In genomic region chr1:2072891-2073290, GRCh38 we compare ENCODE assay signal across 20 cellular contexts. TPM values are rescaled to one million over a fixed set of nuclear protein-coding genes. Genes with fewer than 3 reads are reported as not detected.
DNase-seq lines count a peak whose midpoint lies in the region; ATAC-seq and TF ChIP-seq lines count a peak whose summit lies in the region.
"Had no signal": no experiment of that assay in that cellular context is flagged by ENCODE, and none has a peak within 500 bp of the region (broad histone marks: within the 10 kb centered on the region; RNA-seq: fewer than 3 reads in every experiment).

No MANE protein-coding gene starts in this region.

- no peaks in the 10 kb centered on the region for H3K9me2 ChIP-seq in neural cell (ENCODE audit: insufficient read depth, low read length)

- no peak for TF ChIP-seq EP300 in neural cell (conservative IDR thresholded peaks at IDR 0.05; ENCODE audit: poor library complexity, severe bottlenecking)
- no peak for TF ChIP-seq EP300 in transverse colon (IDR thresholded peaks at IDR 0.05; ENCODE audit: low read depth)

- no peaks in the 10 kb centered on the region for H4K20me1 ChIP-seq in neural cell (ENCODE audit: insufficient read depth)

- intact Hi-C loops in transverse colon (cut with DNase I; ENCODE audit: low total_unique reads) = no loop called here

- no peak for TF ChIP-seq CTCF in neural cell (IDR thresholded peaks at IDR 0.05; ENCODE audit: poor library complexity, severe bottlenecking)
- TF ChIP-seq CTCF in transverse colon (IDR thresholded peaks at IDR 0.05) = no peak

- no peak overlapping the region for H2AFZ ChIP-seq in neural cell (ENCODE audit: low read depth, low read length)

- no peaks in the 10 kb centered on the region for H3F3A ChIP-seq in neural cell (ENCODE audit: insufficient read depth, low read length, poor library complexity, severe bottlenecking)

- DNase-seq in caudate nucleus (lab: John Stamatoyannopoulos, UW) = no peak
- DNase-seq in transverse colon = no peak
- no peak for DNase-seq in NCI-H1930 (lab: John Stamatoyannopoulos, UW)
- DNase-seq in activated CD4-positive, CD25-positive, alpha-beta regulatory T cell (lab: John Stamatoyannopoulos, UW) = no peak
- DNase-seq: AML-193; CD8-positive, alpha-beta T cell; DMS 273 treated with DMSO at 0.1 percent for 48 hours; DMS79; GF-D8; NCI-H1048; NCI-H2081; Right ventricle myocardium superior; RPMI8226 had no signal

- H3K9ac ChIP-seq in HUES64 (ENCODE audit: low read depth, low read length) = no peak overlapping the region; the same call in 1 of the 2 replicates
- peak overlapping the region; percentile 81 for H3K9ac ChIP-seq in neural cell (ENCODE audit: low read length)

- no peak for TF ChIP-seq POLR2A in transverse colon (IDR thresholded peaks at IDR 0.05)

- H3K9me3 ChIP-seq in HUES64 (ENCODE audit: insufficient read depth, low read depth, low read length) = peaks cover 13% of the 10 kb centered on the region
- peaks cover 5% of the 10 kb centered on the region for H3K9me3 ChIP-seq in neural cell (ENCODE audit: low read length)
- H3K9me3 ChIP-seq in transverse colon = peaks cover 4 to 5% of the 10 kb centered on the region in 2 donors

- H3K36me3 ChIP-seq in HUES64 (ENCODE audit: insufficient read depth, low read length) = peaks cover 14% of the 10 kb centered on the region
- H3K36me3 ChIP-seq in neural cell (ENCODE audit: insufficient read depth, low read length) = peaks cover 2% of the 10 kb centered on the region
- H3K36me3 ChIP-seq in transverse colon = peaks cover 0 to 2% (median 0%) of the 10 kb centered on the region in 4 donors

- ATAC-seq in GM19467 (IDR thresholded peaks at IDR 0.05; ENCODE audit: unreplicated experiment) = no peak
- ATAC-seq: A549; CD8-positive, alpha-beta T cell had no signal

- in situ Hi-C loops in transverse colon (cut with MboI; ENCODE audit: low pct_ligation_motif_present in 1 of 4, low pct_unique_long_range_greater_than_20kb in 1 of 4, low sequenced_read_pairs in 3 of 4) = no loop called here

- H3K4me3 ChIP-seq in HUES64 (ENCODE audit: low read length) (no peak overlapping the region), neural cell (ENCODE audit: low read length) (peak overlapping the region; percentile 78), transverse colon (no peak overlapping the region)
- H3K4me3 ChIP-seq: A549 had no signal

- TF ChIP-seq RAD21 in neural cell (conservative IDR thresholded peaks at IDR 0.05) = no peak

- H3K27ac ChIP-seq in HUES64 (ENCODE audit: low read depth, low read length) (peak overlapping the region; percentile 25; the same call in 1 of the 2 replicates), caudate nucleus (ENCODE audit: low read depth, low read length) (peak overlapping the region; percentile 92), neural cell (ENCODE audit: low read length) (no peak overlapping the region), transverse colon (peak overlapping the region in 1 of 4 donors; percentile 73)
- H3K27ac ChIP-seq: A549, C4-2B had no signal

- no peak overlapping the region for H3K4me2 ChIP-seq in neural cell (ENCODE audit: low read length)
- H3K4me2 ChIP-seq: A549 had no signal

- H3K27me3 ChIP-seq in HUES64 (ENCODE audit: insufficient read depth, low read length) = no peaks in the 10 kb centered on the region
- no peaks in the 10 kb centered on the region for H3K27me3 ChIP-seq in neural cell (ENCODE audit: insufficient read depth, low read depth, low read length)
- no peaks in the 10 kb centered on the region for H3K27me3 ChIP-seq in transverse colon

- H3K79me2 ChIP-seq in neural cell (replicated peaks; ENCODE audit: insufficient read depth, low read length) = peaks cover 33% of the 10 kb centered on the region

- no peaks in the 10 kb centered on the region for H3K4me1 ChIP-seq in HUES64 (ENCODE audit: insufficient read depth, low read length)
- peaks cover 11 to 20% (median 17%) of the 10 kb centered on the region in 4 donors for H3K4me1 ChIP-seq in transverse colon
- H3K4me1 ChIP-seq: A549 had no signal

- 97% methylated on average over 14 of the region's 14 CpGs for WGBS in HUES64
- WGBS in transverse colon (ENCODE audit: low coverage in 1 of 2), 2 donors = 93% methylated on average over 14 of the region's 14 CpGs; no CpG with 5 or more reads in 1 of the 2 donors

TF ChIP-seq in neural cell, 6 proteins besides CTCF, POLR2A, EP300 and RAD21:
- TF ChIP-seq, protein P1, sequence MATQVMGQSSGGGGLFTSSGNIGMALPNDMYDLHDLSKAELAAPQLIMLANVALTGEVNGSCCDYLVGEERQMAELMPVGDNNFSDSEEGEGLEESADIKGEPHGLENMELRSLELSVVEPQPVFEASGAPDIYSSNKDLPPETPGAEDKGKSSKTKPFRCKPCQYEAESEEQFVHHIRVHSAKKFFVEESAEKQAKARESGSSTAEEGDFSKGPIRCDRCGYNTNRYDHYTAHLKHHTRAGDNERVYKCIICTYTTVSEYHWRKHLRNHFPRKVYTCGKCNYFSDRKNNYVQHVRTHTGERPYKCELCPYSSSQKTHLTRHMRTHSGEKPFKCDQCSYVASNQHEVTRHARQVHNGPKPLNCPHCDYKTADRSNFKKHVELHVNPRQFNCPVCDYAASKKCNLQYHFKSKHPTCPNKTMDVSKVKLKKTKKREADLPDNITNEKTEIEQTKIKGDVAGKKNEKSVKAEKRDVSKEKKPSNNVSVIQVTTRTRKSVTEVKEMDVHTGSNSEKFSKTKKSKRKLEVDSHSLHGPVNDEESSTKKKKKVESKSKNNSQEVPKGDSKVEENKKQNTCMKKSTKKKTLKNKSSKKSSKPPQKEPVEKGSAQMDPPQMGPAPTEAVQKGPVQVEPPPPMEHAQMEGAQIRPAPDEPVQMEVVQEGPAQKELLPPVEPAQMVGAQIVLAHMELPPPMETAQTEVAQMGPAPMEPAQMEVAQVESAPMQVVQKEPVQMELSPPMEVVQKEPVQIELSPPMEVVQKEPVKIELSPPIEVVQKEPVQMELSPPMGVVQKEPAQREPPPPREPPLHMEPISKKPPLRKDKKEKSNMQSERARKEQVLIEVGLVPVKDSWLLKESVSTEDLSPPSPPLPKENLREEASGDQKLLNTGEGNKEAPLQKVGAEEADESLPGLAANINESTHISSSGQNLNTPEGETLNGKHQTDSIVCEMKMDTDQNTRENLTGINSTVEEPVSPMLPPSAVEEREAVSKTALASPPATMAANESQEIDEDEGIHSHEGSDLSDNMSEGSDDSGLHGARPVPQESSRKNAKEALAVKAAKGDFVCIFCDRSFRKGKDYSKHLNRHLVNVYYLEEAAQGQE (IDR thresholded peaks at IDR 0.05; ENCODE audit: borderline replicate concordance) = no peak

RNA-seq across cellular contexts. Expression of gene PRKCZ, which starts 22.7 kb away (rescaled TPM):
- 19.7 TPM for polyA plus RNA-seq in HUES64 (2013, experiment 1 of 2)
- polyA plus RNA-seq in HUES64 (2013, experiment 2 of 2) = 19.4 TPM
- polyA plus RNA-seq in neural cell = 54.9 and 69.9 TPM in 2 replicates
- 38.3 and 39.0 TPM in 2 replicates for polyA minus RNA-seq in neural cell
- 10 to 100 TPM; 48.6 to 96.7 (median 54.4) TPM for total RNA-seq in transverse colon

RNA-seq across cellular contexts. Expression of gene GABRD, which starts 53.7 kb away (rescaled TPM):
- polyA plus RNA-seq in HUES64 (2013, experiment 1 of 2) = 1.2 TPM
- 2.0 TPM for polyA plus RNA-seq in HUES64 (2013, experiment 2 of 2)
- polyA plus RNA-seq in neural cell = 0.70 and 0.85 TPM in 2 replicates
- polyA minus RNA-seq in neural cell = 0.49 TPM in 1 of 2 replicates, not detected in the other
- not detected for total RNA-seq in transverse colon
- total RNA-seq: NCI-H460 had no signal
- polyA plus RNA-seq: IgD-negative memory B cell had no signal
